Comparison of ENCODE assay signal across 10 cellular contexts in the genomic region with DNA sequence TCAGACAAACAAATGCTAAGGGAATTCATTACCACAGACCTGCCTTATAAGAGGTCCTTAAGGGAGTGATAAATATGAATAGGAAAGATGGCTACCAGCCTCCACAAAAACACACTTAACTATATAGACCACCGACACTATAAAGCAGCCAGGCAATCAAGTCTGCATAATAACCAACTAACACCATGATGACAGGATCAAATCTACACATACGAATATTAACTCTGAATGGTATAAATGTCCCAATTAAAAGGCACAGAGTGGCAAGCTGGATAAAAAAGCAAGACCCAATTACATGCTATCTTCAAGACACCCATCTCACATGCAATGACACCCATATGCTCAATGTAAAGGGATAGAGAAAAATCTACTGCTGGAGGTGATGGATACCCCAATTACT.
"Had no signal": no experiment of that assay in that cellular context is flagged by ENCODE, and none has a peak within 500 bp of the region (broad histone marks: within the 10 kb centered on the region; RNA-seq: fewer than 3 reads in every experiment).

No MANE protein-coding gene starts in this region.

- FAIRE-seq: H1, H54 had no signal

- H3K4me3 ChIP-seq: GM23248, GM23338, HAP-1 had no signal

- DNase-seq: GM23248, GOT3, H7, H9, HCEC 1CT, HFFc6 had no signal

- H3K4me1 ChIP-seq: HAP-1 had no signal

- H3K36me3 ChIP-seq: HAP-1 had no signal

- H3K27ac ChIP-seq: GM23248 had no signal
